ENCODE assay signal across 8 cellular contexts in the genomic region with DNA sequence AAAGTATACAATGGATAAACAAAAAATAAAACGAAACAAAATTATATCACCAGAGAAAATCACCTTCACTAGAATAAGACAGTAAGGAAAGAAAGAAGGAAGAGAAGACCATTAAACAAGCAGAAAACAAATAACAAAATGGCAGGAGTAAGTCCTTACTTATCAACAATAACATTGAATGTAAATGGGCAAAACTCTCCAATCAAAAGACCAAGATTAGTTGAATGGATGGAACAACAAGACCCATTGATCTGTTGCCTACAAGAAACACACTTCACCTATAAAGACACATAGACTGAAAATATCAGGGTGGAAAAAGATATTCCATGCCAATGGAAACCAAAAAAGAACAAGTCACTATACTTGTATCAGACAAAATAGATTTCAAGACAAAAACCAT. TPM values are rescaled to one million over a fixed set of nuclear protein-coding genes. Genes with fewer than 3 reads are reported as not detected.
"Had no signal": no experiment of that assay in that cellular context is flagged by ENCODE, and none has a peak within 500 bp of the region (broad histone marks: within the 10 kb centered on the region; RNA-seq: fewer than 3 reads in every experiment).

No MANE protein-coding gene starts in this region.

RNA-seq across cellular contexts. Expression of a gene that starts 38.4 kb away (rescaled TPM):
- total RNA-seq: activated CD4-positive, alpha-beta memory T cell treated with anti-CD3 and anti-CD28 coated beads, Interleukin-2, amount 10 ng/mL, durations not matched to agents 7 days and 5 days; activated CD4-positive, alpha-beta T cell treated with anti-CD3 and anti-CD28 coated beads, Interleukin-2, amount 10 ng/mL, durations not matched to agents 7 days and 5 days; activated CD8-positive, alpha-beta memory T cell treated with anti-CD3 and anti-CD28 coated beads, Interleukin-2, amount 10 ng/mL, durations not matched to agents 7 days and 5 days; activated CD8-positive, alpha-beta T cell treated with anti-CD3 and anti-CD28 coated beads, Interleukin-2, amount 10 ng/mL, durations not matched to agents 7 days and 5 days; T-helper 1 cell treated with Interleukin-12 subunit alpha and Interleukin-12 subunit beta and Interleukin-4 antibody, amounts not matched to agents 30 ng/mL and 1 ng/mL, for 36 hours; T-helper 17 cell; T-helper 2 cell treated with Interferon-gamma antibody and Interleukin-4, amounts not matched to agents 100 ng/mL and 5 ng/mL, for 36 hours; WTC11 had no signal
